ENCODE assay signal across 21 cellular contexts in genomic region chr1:34188418-34188817, GRCh38. TPM values are rescaled to one million over a fixed set of nuclear protein-coding genes. Genes with fewer than 3 reads are reported as not detected.
"Had no signal": no experiment of that assay in that cellular context is flagged by ENCODE, and none has a peak within 500 bp of the region (broad histone marks: within the 10 kb centered on the region; RNA-seq: fewer than 3 reads in every experiment).

No MANE protein-coding gene starts in this region.

- H3K9me3 ChIP-seq: testis, upper lobe of right lung had no signal

- H3K9me3 Mint-ChIP-seq: natural killer cell had no signal

- H3K36me3 Mint-ChIP-seq: natural killer cell had no signal

- H3K36me3 ChIP-seq: breast epithelium, left lung, upper lobe of right lung had no signal

- H3K27ac Mint-ChIP-seq: activated naive CD4-positive, alpha-beta T cell treated with anti-CD3 and anti-CD28 coated beads, Interleukin-2, amount 50 U/mL, for 72 hours; natural killer cell; stimulated activated naive CD8-positive, alpha-beta T cell treated with anti-CD3 and anti-CD28 coated beads, Interleukin-15, Interleukin-2, amounts not matched to agents 100 ng/mL and 50 ng/mL, for 24 hours; T-helper 17 cell had no signal

- H3K4me3 ChIP-seq: breast epithelium, left lung, testis, upper lobe of right lung had no signal

- DNase-seq: activated CD4-positive, alpha-beta T cell treated with anti-CD3 and anti-CD28 coated beads, Interleukin-2, amount 50 U/mL, for 4 hours; activated CD4-positive, CD25-positive, alpha-beta regulatory T cell; activated effector memory CD4-positive, alpha-beta T cell treated with Interleukin-2 at 50 U/mL for 16 hours; activated T-cell treated with anti-CD3 and anti-CD28 coated beads, Interleukin-2, amount 50 U/mL, for 1 hour; hypothalamus; left lung; natural killer cell; nucleus accumbens; stimulated activated CD4-positive, alpha-beta T cell treated with anti-CD3 and anti-CD28 coated beads, Interleukin-4, amount 100 ng/mL, for 1 hour; stimulated activated CD8-positive, alpha-beta memory T cell treated with anti-CD3 and anti-CD28 coated beads, Interleukin-4, amount 100 ng/mL, for 48 hours; T-helper 17 cell; testis; upper lobe of right lung had no signal

- H3K27ac ChIP-seq: breast epithelium, left lung, testis, upper lobe of right lung had no signal

- H3K4me3 Mint-ChIP-seq: natural killer cell; stimulated activated naive CD8-positive, alpha-beta T cell treated with anti-CD3 and anti-CD28 coated beads, Interleukin-15, Interleukin-2, amounts not matched to agents 100 ng/mL and 50 ng/mL, for 24 hours; T-helper 17 cell had no signal

- H3K4me1 ChIP-seq: breast epithelium, left lung, testis, upper lobe of right lung had no signal

- H3K27me3 ChIP-seq: testis had no signal

- H3K4me1 Mint-ChIP-seq: natural killer cell, T-helper 17 cell had no signal

RNA-seq across cellular contexts. Expression of gene C1orf94, which starts 11.7 kb away (rescaled TPM):
- total RNA-seq: activated naive CD4-positive, alpha-beta T cell treated with anti-CD3 and anti-CD28 coated beads, Interleukin-2, amount 50 U/mL, for 72 hours; breast epithelium; chondrocyte; dermis microvascular lymphatic vessel endothelial cell; left lung; mucosa of gallbladder; natural killer cell; pulmonary artery endothelial cell; T-helper 17 cell; upper lobe of right lung had no signal
- polyA plus RNA-seq: esophagus had no signal

RNA-seq across cellular contexts. Expression of gene CSMD2, which starts 23.4 kb away (rescaled TPM):
- total RNA-seq: activated naive CD4-positive, alpha-beta T cell treated with anti-CD3 and anti-CD28 coated beads, Interleukin-2, amount 50 U/mL, for 72 hours; natural killer cell; T-helper 17 cell had no signal
